17 cellular contexts compared by ENCODE assay signal in genomic region chr14:83347874-83348273, GRCh38.
DNase-seq lines count a peak whose midpoint lies in the region; ATAC-seq, FAIRE-seq and TF ChIP-seq lines count a peak whose summit lies in the region.
"Had no signal": no experiment of that assay in that cellular context is flagged by ENCODE, and none has a peak within 500 bp of the region (broad histone marks: within the 10 kb centered on the region; RNA-seq: fewer than 3 reads in every experiment).

No MANE protein-coding gene starts in this region.

- no peaks in the 10 kb centered on the region for H3K4me1 Mint-ChIP-seq in glutamatergic neuron (ENCODE audit: low read depth, unreplicated experiment)

- H3K9me3 Mint-ChIP-seq in glutamatergic neuron (ENCODE audit: unreplicated experiment) = no peaks in the 10 kb centered on the region

- H3K27ac Mint-ChIP-seq in glutamatergic neuron (ENCODE audit: unreplicated experiment) = no peak overlapping the region

- H3K4me3 ChIP-seq in astrocyte of the spinal cord (ENCODE audit: low read depth, low read length) = no peak overlapping the region
- H3K4me3 ChIP-seq: HAP-1, K562, PC-9, SJCRH30 had no signal

- no peak for ATAC-seq in HG02678 (IDR thresholded peaks at IDR 0.05; ENCODE audit: unreplicated experiment)
- no peak for ATAC-seq in GM18502 (IDR thresholded peaks at IDR 0.05; ENCODE audit: poor library complexity, unreplicated experiment)
- ATAC-seq: K562 had no signal

- TF ChIP-seq CTCF in astrocyte of the spinal cord (IDR thresholded peaks at IDR 0.05; ENCODE audit: low read depth, low read length) (no peak), glutamatergic neuron (IDR thresholded peaks at IDR 0.05; ENCODE audit: partially characterized antibody, unreplicated experiment) (no peak)

- DNase-seq in AG08396 (ENCODE audit: low spot score) (peak; percentile 1), HTR-8/SVneo (ENCODE audit: insufficient read length, low spot score) (peak; percentile 46), astrocyte of the spinal cord (ENCODE audit: low read depth, low spot score) (peak; percentile 4), iris pigment epithelial cell (ENCODE audit: low read depth) (peak; percentile 55), anterior cingulate cortex (lab: John Stamatoyannopoulos, UW) (no peak), glutamatergic neuron (no peak)
- DNase-seq: DMS 273 treated with DMSO at 0.1 percent for 48 hours, NCI-H1417 treated with DMSO at 0.1 percent for 48 hours, NCI-H1930, NCI-H2171, NCI-H748 treated with DMSO at 0.1 percent for 48 hours, PC-9, SJCRH30 had no signal

- in situ Hi-C loops in astrocyte of the spinal cord (cut with HindIII; ENCODE audit: low sequenced_read_pairs) = no loop called here

- H3K27me3 Mint-ChIP-seq in glutamatergic neuron (ENCODE audit: unreplicated experiment) = no peaks in the 10 kb centered on the region

- H3K36me3 Mint-ChIP-seq in glutamatergic neuron (ENCODE audit: unreplicated experiment) = no peaks in the 10 kb centered on the region

- no peak overlapping the region for H3K4me3 Mint-ChIP-seq in glutamatergic neuron (ENCODE audit: unreplicated experiment)

- FAIRE-seq in HTR-8/SVneo (lab: Jason Lieb, UNC) = no peak
- FAIRE-seq: K562 had no signal

Comparison
In these comparisons a context has a peak if more than half of its experiments do, and no peak if none do; other contexts are left out.
1. DNase-seq: peak in AG08396 (single experiment), HTR-8/SVneo (single experiment), astrocyte of the spinal cord (single experiment) and iris pigment epithelial cell (single experiment); none in anterior cingulate cortex (0 of 58) and glutamatergic neuron (single experiment).